8 cellular contexts compared by ENCODE assay signal in genomic region chr16:25107466-25107792, GRCh38. TPM values are rescaled to one million over a fixed set of nuclear protein-coding genes. Genes with fewer than 3 reads are reported as not detected.
DNase-seq lines count a peak whose midpoint lies in the region; ATAC-seq, FAIRE-seq and TF ChIP-seq lines count a peak whose summit lies in the region.

No MANE protein-coding gene starts in this region.

- peak overlapping the region; percentile 94 for H3K27ac Mint-ChIP-seq in activated CD4-positive, alpha-beta T cell treated with anti-CD3 and anti-CD28 coated beads for 36 hours
- peak overlapping the region; percentile 94 for H3K27ac Mint-ChIP-seq in activated naive CD8-positive, alpha-beta T cell treated with anti-CD3 and anti-CD28 coated beads, Interleukin-2, amount 50 U/mL, for 24 hours

- no peaks in the 10 kb centered on the region for H4K20me1 ChIP-seq in keratinocyte (ENCODE audit: control insufficient read depth, extremely low read depth, insufficient read depth, low read length)

- no peak for ATAC-seq in activated CD4-positive, alpha-beta T cell treated with anti-CD3 and anti-CD28 coated beads for 36 hours
- no peak for ATAC-seq in activated naive CD8-positive, alpha-beta T cell treated with anti-CD3 and anti-CD28 coated beads, Interleukin-2, amount 50 U/mL, for 24 hours

- dilution Hi-C loops in keratinocyte (cut with MboI; ENCODE audit: extremely low pct_ligation_motif_present, low sequenced_read_pairs), result no loop called here

- peaks cover 28% of the 10 kb centered on the region for H3K4me1 Mint-ChIP-seq in activated CD4-positive, alpha-beta T cell treated with anti-CD3 and anti-CD28 coated beads for 36 hours
- H3K4me1 Mint-ChIP-seq in activated naive CD8-positive, alpha-beta T cell treated with anti-CD3 and anti-CD28 coated beads, Interleukin-2, amount 50 U/mL, for 24 hours, result peaks cover 43% of the 10 kb centered on the region

- H3K9me3 ChIP-seq in keratinocyte (ENCODE audit: control insufficient read depth, low read depth, low read length), result no peaks in the 10 kb centered on the region

- H3K27me3 Mint-ChIP-seq in activated CD4-positive, alpha-beta T cell treated with anti-CD3 and anti-CD28 coated beads for 36 hours, result no peaks in the 10 kb centered on the region
- H3K27me3 Mint-ChIP-seq in activated naive CD8-positive, alpha-beta T cell treated with anti-CD3 and anti-CD28 coated beads, Interleukin-2, amount 50 U/mL, for 24 hours, result no peaks in the 10 kb centered on the region

- peaks cover 4% of the 10 kb centered on the region for H3K36me3 Mint-ChIP-seq in activated CD4-positive, alpha-beta T cell treated with anti-CD3 and anti-CD28 coated beads for 36 hours (ENCODE audit: low read depth)
- H3K36me3 Mint-ChIP-seq in activated naive CD8-positive, alpha-beta T cell treated with anti-CD3 and anti-CD28 coated beads, Interleukin-2, amount 50 U/mL, for 24 hours (ENCODE audit: low read depth), result peaks cover 1% of the 10 kb centered on the region

- H3K4me1 ChIP-seq in keratinocyte (ENCODE audit: control insufficient read depth, extremely low read depth, insufficient read depth, low read length), result peaks cover 10% of the 10 kb centered on the region

- POLR2A ChIA-PET in activated CD4-positive, alpha-beta T cell treated with anti-CD3 and anti-CD28 coated beads for 36 hours (lab: Charles Lee), result interaction anchor here (1.1 kb wide), 1 partner anchor 40 kb away, joined by 4 read pairs; no protein-coding TSS in a partner anchor

- H3K9me1 ChIP-seq in keratinocyte (ENCODE audit: control insufficient read depth, extremely low read depth, insufficient read depth, low read length), result no peaks in the 10 kb centered on the region

- H3K4me3 ChIP-seq in keratinocyte (ENCODE audit: control insufficient read depth in 2 of 3, extremely low read depth in 1 of 3, insufficient read depth in 2 of 3, low read depth in 1 of 3, low read length in 3 of 3), result peak overlapping the region; percentile 63 to 82 (median 71)

- no peaks in the 10 kb centered on the region for H3K9me3 Mint-ChIP-seq in activated CD4-positive, alpha-beta T cell treated with anti-CD3 and anti-CD28 coated beads for 36 hours (ENCODE audit: low read depth)
- H3K9me3 Mint-ChIP-seq in activated naive CD8-positive, alpha-beta T cell treated with anti-CD3 and anti-CD28 coated beads, Interleukin-2, amount 50 U/mL, for 24 hours, result no peaks in the 10 kb centered on the region

- peak overlapping the region; percentile 90 for H2AFZ ChIP-seq in keratinocyte (ENCODE audit: control insufficient read depth, low read length)

- H3K4me3 Mint-ChIP-seq in activated CD4-positive, alpha-beta T cell treated with anti-CD3 and anti-CD28 coated beads for 36 hours, result peak overlapping the region; percentile 81
- peak overlapping the region; percentile 89 for H3K4me3 Mint-ChIP-seq in activated naive CD8-positive, alpha-beta T cell treated with anti-CD3 and anti-CD28 coated beads, Interleukin-2, amount 50 U/mL, for 24 hours

- CTCF ChIA-PET in activated CD4-positive, alpha-beta T cell treated with anti-CD3 and anti-CD28 coated beads for 36 hours (lab: Charles Lee), result no interaction called here

- no peak for FAIRE-seq in keratinocyte (lab: Jason Lieb, UNC)

- intact Hi-C loops in activated CD4-positive, alpha-beta T cell treated with anti-CD3 and anti-CD28 coated beads for 36 hours (cut with DNase I, micrococcal nuclease), result loop anchor here in 1 of 2 experiments (1.0 kb wide), 7 partner anchors 14 to 568 kb away; partner anchors contain the start of genes RBBP6 and ZKSCAN2

- H3K27ac ChIP-seq in keratinocyte (ENCODE audit: control insufficient read depth, insufficient read depth, low read length), result peak overlapping the region; percentile 22
- H3K27ac ChIP-seq in substantia nigra (ENCODE audit: low read depth, low read length, poor library complexity, severe bottlenecking), result peak overlapping the region; percentile 84

- H3K79me2 ChIP-seq in keratinocyte (ENCODE audit: control insufficient read depth, insufficient read depth, low read length), result peaks cover 8% of the 10 kb centered on the region

- H3K27me3 ChIP-seq in keratinocyte (ENCODE audit: control insufficient read depth, extremely low read depth, insufficient read depth, low read length), result no peaks in the 10 kb centered on the region

- no peak for TF ChIP-seq CTCF in keratinocyte (optimal IDR thresholded peaks at IDR 0.05 in 1 of 3, IDR thresholded peaks at IDR 0.05 in 1 of 3, conservative IDR thresholded peaks at IDR 0.05 in 1 of 3; ENCODE audit: extremely low read depth in 1 of 3, insufficient read depth in 2 of 3, low read length in 3 of 3)

- peak overlapping the region; percentile 77 for H3K9ac ChIP-seq in keratinocyte (ENCODE audit: control insufficient read depth, extremely low read depth, insufficient read depth, low read length)

- no peak for DNase-seq in activated CD4-positive, alpha-beta T cell treated with anti-CD3 and anti-CD28 coated beads for 36 hours
- DNase-seq in activated CD4-positive, alpha-beta T cell treated with anti-CD3 and anti-CD28 coated beads, Interleukin-2, amount 50 U/mL, for 1 hour, result no peak
- DNase-seq in activated naive CD8-positive, alpha-beta T cell treated with anti-CD3 and anti-CD28 coated beads, Interleukin-2, amount 50 U/mL, for 24 hours, result no peak
- DNase-seq in keratinocyte (ENCODE audit: low read depth, low spot score) (no peak), substantia nigra (lab: John Stamatoyannopoulos, UW) (peak in 4 of 49 donors; percentile 11 to 38 (median 17)), NK-92 (lab: John Stamatoyannopoulos, UW; ENCODE audit: unreplicated experiment) (no peak), SKM-1 (lab: John Stamatoyannopoulos, UW; ENCODE audit: unreplicated experiment) (no peak), NCI-H226 (no peak)

- peak overlapping the region; percentile 85 for H3K4me2 ChIP-seq in keratinocyte (ENCODE audit: control insufficient read depth, extremely low read depth, insufficient read depth, low read depth, low read length)

- no peaks in the 10 kb centered on the region for H3K36me3 ChIP-seq in keratinocyte (ENCODE audit: control insufficient read depth in 2 of 2, extremely low read depth in 1 of 2, insufficient read depth in 2 of 2, low read length in 2 of 2)

RNA-seq across cellular contexts. Expression of gene LCMT1, which starts 4.1 kb away (rescaled TPM):
- 10 to 100 TPM; 33.3 to 36.2 TPM for total RNA-seq in activated CD4-positive, alpha-beta T cell treated with anti-CD3 and anti-CD28 coated beads for 36 hours
- polyA plus RNA-seq in keratinocyte, result 23.6 to 35.1 TPM (median 30.3 TPM) in 3 replicates
- 43.7 TPM for polyA plus RNA-seq in keratinocyte (2011; ENCODE audit: low read depth)
- polyA plus RNA-seq in keratinocyte (2011; cell fraction: cytosol; rRNA removed), result 31.6 and 38.0 TPM in 2 replicates
- polyA plus RNA-seq in keratinocyte (2011; cell fraction: nucleus; rRNA removed), result 17.9 and 18.0 TPM in 2 replicates
- polyA plus RNA-seq in keratinocyte (2012; ENCODE audit: low replicate concordance), result 39.2 and 40.9 TPM in 2 replicates
- polyA minus RNA-seq in keratinocyte, result 33.6 to 37.5 TPM (median 36.4 TPM) in 3 replicates
- polyA minus RNA-seq in keratinocyte (2011; cell fraction: cytosol; rRNA and poly(A)+ RNA removed), result 34.5 TPM
- 13.6 and 18.1 TPM in 2 replicates for polyA minus RNA-seq in keratinocyte (2011; cell fraction: nucleus; rRNA and poly(A)+ RNA removed)
